ENCODE assay signal across 13 cellular contexts in the genomic region with DNA sequence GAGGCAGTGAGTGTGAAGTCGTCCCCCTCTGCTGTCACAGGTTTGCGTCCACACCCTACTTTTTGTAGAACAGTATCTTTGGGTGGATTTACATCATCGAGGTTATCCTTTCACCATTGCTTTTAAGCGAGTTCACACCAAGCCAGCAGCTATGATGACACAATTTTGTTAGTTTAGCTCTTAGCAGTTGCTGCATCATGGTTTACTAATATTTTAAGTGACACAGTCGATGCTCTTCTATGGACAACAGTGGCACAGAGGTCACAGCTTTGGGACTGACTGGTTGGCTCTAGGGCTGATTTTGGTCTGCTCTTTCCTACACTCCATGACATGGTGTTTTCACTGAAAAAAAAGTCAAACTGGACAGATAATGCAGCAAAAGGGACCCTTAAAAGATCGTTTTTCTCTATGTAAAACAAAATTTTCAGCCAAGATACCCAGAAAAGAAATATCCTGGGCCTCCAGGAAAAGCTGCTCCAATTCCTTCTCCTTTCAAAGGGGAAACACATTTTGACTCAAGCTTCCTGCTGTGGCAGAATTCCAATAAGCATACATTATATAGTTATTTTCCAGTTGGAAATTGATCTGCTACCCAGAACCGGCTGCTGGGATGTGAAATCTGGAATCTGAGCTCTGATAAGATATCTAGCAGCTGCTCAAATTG.
DNase-seq lines count a peak whose midpoint lies in the region; ATAC-seq and TF ChIP-seq lines count a peak whose summit lies in the region.
"Had no signal": no experiment of that assay in that cellular context is flagged by ENCODE, and none has a peak within 500 bp of the region (broad histone marks: within the 10 kb centered on the region; RNA-seq: fewer than 3 reads in every experiment).

No MANE protein-coding gene starts in this region.

- ATAC-seq in stimulated activated naive CD8-positive, alpha-beta T cell treated with anti-CD3 and anti-CD28 coated beads, Interleukin-15, amount 100 ng/mL, for 72 hours, result no peak
- ATAC-seq in naive thymus-derived CD8-positive, alpha-beta T cell, result no peak
- ATAC-seq: activated CD8-positive, alpha-beta memory T cell treated with anti-CD3 and anti-CD28 coated beads, Interleukin-2, amount 10 ng/mL, durations not matched to agents 7 days and 5 days; naive thymus-derived CD4-positive, alpha-beta T cell had no signal

- H3K27me3 Mint-ChIP-seq in stimulated activated naive CD8-positive, alpha-beta T cell treated with anti-CD3 and anti-CD28 coated beads, Interleukin-15, Interleukin-2, amounts not matched to agents 100 ng/mL and 50 ng/mL, for 24 hours, result no peaks in the 10 kb centered on the region
- H3K27me3 Mint-ChIP-seq in stimulated activated naive CD8-positive, alpha-beta T cell treated with anti-CD3 and anti-CD28 coated beads, Interleukin-15, amount 100 ng/mL, for 72 hours, result no peaks in the 10 kb centered on the region
- no peaks in the 10 kb centered on the region for H3K27me3 Mint-ChIP-seq in chondrocyte (ENCODE audit: low read depth)
- no peaks in the 10 kb centered on the region for H3K27me3 Mint-ChIP-seq in naive thymus-derived CD8-positive, alpha-beta T cell
- H3K27me3 Mint-ChIP-seq: activated CD8-positive, alpha-beta memory T cell treated with anti-CD3 and anti-CD28 coated beads, Interleukin-2, amount 10 ng/mL, durations not matched to agents 7 days and 5 days; naive thymus-derived CD4-positive, alpha-beta T cell had no signal

- CTCF ChIA-PET in SK-N-SH (lab: Yijun Ruan, JAX), result interaction anchor here (1.0 to 4.2 kb wide), 6 partner anchors 8 to 340 kb away, joined by 3 to 23 read pairs (median 8); no protein-coding TSS in a partner anchor

- H3K79me2 ChIP-seq in SK-N-SH (ENCODE audit: insufficient read depth), result 0 out of 2 replicates have a peak, but pooled peaks cover 5% of the 10 kb centered on the region

- no peak for TF ChIP-seq EP300 in SK-N-SH (IDR thresholded peaks at IDR 0.05; ENCODE audit: borderline replicate concordance in 1 of 2, low read depth in 1 of 2, low read length in 1 of 2)

- 90% methylated on average over 7 of the region's 7 CpGs for WGBS in SK-N-SH (ENCODE audit: low lambda C conversion rate)

- no peak overlapping the region for H2AFZ ChIP-seq in SK-N-SH (ENCODE audit: low read depth)

- no peak overlapping the region for H3K4me3 ChIP-seq in SK-N-SH (ENCODE audit: low read depth in 2 of 2, low read length in 1 of 2)
- no peak overlapping the region for H3K4me3 ChIP-seq in effector memory CD4-positive, alpha-beta T cell (ENCODE audit: insufficient read depth, low read depth, low read length, poor library complexity, severe bottlenecking)
- H3K4me3 ChIP-seq: smooth muscle cell had no signal

- H3K9ac ChIP-seq in SK-N-SH, result no peak overlapping the region

- no peaks in the 10 kb centered on the region for H3K9me2 ChIP-seq in SK-N-SH

- H3K27ac ChIP-seq in SK-N-SH (ENCODE audit: low read depth in 2 of 2, low read length in 1 of 2), result no peak overlapping the region
- H3K27ac ChIP-seq in effector memory CD4-positive, alpha-beta T cell (ENCODE audit: insufficient read depth, low read length, poor library complexity, severe bottlenecking), result no peak overlapping the region

- H3K27ac Mint-ChIP-seq in stimulated activated naive CD8-positive, alpha-beta T cell treated with anti-CD3 and anti-CD28 coated beads, Interleukin-15, Interleukin-2, amounts not matched to agents 100 ng/mL and 50 ng/mL, for 24 hours, result peak overlapping the region; percentile 58
- peak overlapping the region in 1 of 2 donors; percentile 27 for H3K27ac Mint-ChIP-seq in stimulated activated naive CD8-positive, alpha-beta T cell treated with anti-CD3 and anti-CD28 coated beads, Interleukin-15, amount 100 ng/mL, for 72 hours
- peak overlapping the region; percentile 83 for H3K27ac Mint-ChIP-seq in chondrocyte (ENCODE audit: unreplicated experiment)
- peak overlapping the region in 6 of 10 donors; percentile 21 to 76 (median 45) for H3K27ac Mint-ChIP-seq in naive thymus-derived CD8-positive, alpha-beta T cell
- H3K27ac Mint-ChIP-seq: activated CD8-positive, alpha-beta memory T cell treated with anti-CD3 and anti-CD28 coated beads, Interleukin-2, amount 10 ng/mL, durations not matched to agents 7 days and 5 days had no signal

- no peak overlapping the region for H3K4me3 Mint-ChIP-seq in stimulated activated naive CD8-positive, alpha-beta T cell treated with anti-CD3 and anti-CD28 coated beads, Interleukin-15, Interleukin-2, amounts not matched to agents 100 ng/mL and 50 ng/mL, for 24 hours
- H3K4me3 Mint-ChIP-seq in stimulated activated naive CD8-positive, alpha-beta T cell treated with anti-CD3 and anti-CD28 coated beads, Interleukin-15, amount 100 ng/mL, for 72 hours, result no peak overlapping the region
- no peak overlapping the region for H3K4me3 Mint-ChIP-seq in chondrocyte (ENCODE audit: unreplicated experiment)
- H3K4me3 Mint-ChIP-seq in naive thymus-derived CD8-positive, alpha-beta T cell, result no peak overlapping the region
- H3K4me3 Mint-ChIP-seq: activated CD8-positive, alpha-beta memory T cell treated with anti-CD3 and anti-CD28 coated beads, Interleukin-2, amount 10 ng/mL, durations not matched to agents 7 days and 5 days; naive thymus-derived CD4-positive, alpha-beta T cell had no signal

- peaks cover 66 to 71% of the 10 kb centered on the region in 2 experiments for H3K36me3 ChIP-seq in SK-N-SH (replicated peaks in 1 of 2; ENCODE audit: control insufficient read depth in 1 of 2, insufficient read depth in 2 of 2, low read length in 1 of 2)
- peaks cover 56% of the 10 kb centered on the region for H3K36me3 ChIP-seq in effector memory CD4-positive, alpha-beta T cell (ENCODE audit: control insufficient read depth, insufficient read depth, low read length)

- H3K27me3 ChIP-seq in SK-N-SH (ENCODE audit: insufficient read depth), result no peaks in the 10 kb centered on the region
- no peaks in the 10 kb centered on the region for H3K27me3 ChIP-seq in effector memory CD4-positive, alpha-beta T cell (replicated peaks; ENCODE audit: control insufficient read depth, insufficient read depth, low read length, poor library complexity, severe bottlenecking)
- H3K27me3 ChIP-seq: BE2C had no signal

- no peak overlapping the region for H3K4me2 ChIP-seq in SK-N-SH
- H3K4me2 ChIP-seq: smooth muscle cell had no signal

- no peaks in the 10 kb centered on the region for H3K9me3 Mint-ChIP-seq in stimulated activated naive CD8-positive, alpha-beta T cell treated with anti-CD3 and anti-CD28 coated beads, Interleukin-15, Interleukin-2, amounts not matched to agents 100 ng/mL and 50 ng/mL, for 24 hours
- H3K9me3 Mint-ChIP-seq in stimulated activated naive CD8-positive, alpha-beta T cell treated with anti-CD3 and anti-CD28 coated beads, Interleukin-15, amount 100 ng/mL, for 72 hours, result no peaks in the 10 kb centered on the region
- peaks cover 2% of the 10 kb centered on the region for H3K9me3 Mint-ChIP-seq in chondrocyte (ENCODE audit: low read depth)
- no peaks in the 10 kb centered on the region for H3K9me3 Mint-ChIP-seq in naive thymus-derived CD8-positive, alpha-beta T cell
- H3K9me3 Mint-ChIP-seq: naive thymus-derived CD4-positive, alpha-beta T cell had no signal

- H3K4me1 Mint-ChIP-seq in stimulated activated naive CD8-positive, alpha-beta T cell treated with anti-CD3 and anti-CD28 coated beads, Interleukin-15, Interleukin-2, amounts not matched to agents 100 ng/mL and 50 ng/mL, for 24 hours (ENCODE audit: low read depth), result no peaks in the 10 kb centered on the region
- H3K4me1 Mint-ChIP-seq in stimulated activated naive CD8-positive, alpha-beta T cell treated with anti-CD3 and anti-CD28 coated beads, Interleukin-15, amount 100 ng/mL, for 72 hours, result peaks cover 12% of the 10 kb centered on the region
- H3K4me1 Mint-ChIP-seq in chondrocyte (ENCODE audit: low read depth), result peaks cover 51% of the 10 kb centered on the region
- peaks cover 0 to 4% (median under 1%) of the 10 kb centered on the region in 4 donors for H3K4me1 Mint-ChIP-seq in naive thymus-derived CD8-positive, alpha-beta T cell
- H3K4me1 Mint-ChIP-seq: activated CD8-positive, alpha-beta memory T cell treated with anti-CD3 and anti-CD28 coated beads, Interleukin-2, amount 10 ng/mL, durations not matched to agents 7 days and 5 days had no signal

- no peaks in the 10 kb centered on the region for H3K9me3 ChIP-seq in SK-N-SH
- no peaks in the 10 kb centered on the region for H3K9me3 ChIP-seq in effector memory CD4-positive, alpha-beta T cell (ENCODE audit: control insufficient read depth, low read length)
- H3K9me3 ChIP-seq: BE2C had no signal

- peaks cover 54% of the 10 kb centered on the region for H3K36me3 Mint-ChIP-seq in stimulated activated naive CD8-positive, alpha-beta T cell treated with anti-CD3 and anti-CD28 coated beads, Interleukin-15, Interleukin-2, amounts not matched to agents 100 ng/mL and 50 ng/mL, for 24 hours (ENCODE audit: low read depth)
- peaks cover 42% of the 10 kb centered on the region for H3K36me3 Mint-ChIP-seq in chondrocyte (ENCODE audit: low read depth)
- H3K36me3 Mint-ChIP-seq in naive thymus-derived CD8-positive, alpha-beta T cell, result peaks cover 0 to 77% (median 6%) of the 10 kb centered on the region in 3 donors

- TF ChIP-seq CTCF in chondrocyte (IDR thresholded peaks at IDR 0.05), result no peak
- no peak for TF ChIP-seq CTCF in SK-N-SH (IDR thresholded peaks at IDR 0.05)

- no peaks in the 10 kb centered on the region for H4K20me1 ChIP-seq in SK-N-SH (ENCODE audit: insufficient read depth)

- POLR2A ChIA-PET in naive thymus-derived CD8-positive, alpha-beta T cell (lab: Charles Lee), result no interaction called here
- POLR2A ChIA-PET in SK-N-SH (lab: Yijun Ruan, JAX), result no interaction called here

- peaks cover 0 to 6% of the 10 kb centered on the region in 2 experiments; a peak in 1 of 4 replicates for H3K4me1 ChIP-seq in SK-N-SH (ENCODE audit: control insufficient read depth in 1 of 2, insufficient read depth in 2 of 2, low read depth in 1 of 2, low read length in 1 of 2)
- no peaks in the 10 kb centered on the region for H3K4me1 ChIP-seq in effector memory CD4-positive, alpha-beta T cell (ENCODE audit: control insufficient read depth, insufficient read depth, low read length, poor library complexity, severe bottlenecking)
- H3K4me1 ChIP-seq: BE2C had no signal

- TF ChIP-seq RAD21 in SK-N-SH (IDR thresholded peaks at IDR 0.05; ENCODE audit: low read length), result no peak

- no peak for DNase-seq in stimulated activated naive CD8-positive, alpha-beta T cell treated with anti-CD3 and anti-CD28 coated beads, Interleukin-15, amount 100 ng/mL, for 72 hours
- DNase-seq in chondrocyte (ENCODE audit: low spot score) (no peak), NOMO-1 treated with dmso at 0.1 percent for 144 hours (lab: John Stamatoyannopoulos, UW; ENCODE audit: unreplicated experiment) (no peak), SK-N-SH (no peak)
- no peak for DNase-seq in naive thymus-derived CD8-positive, alpha-beta T cell
- DNase-seq in activated effector memory CD4-positive, alpha-beta T cell treated with anti-CD3 and anti-CD28 coated beads, Interleukin-2, amount 50 U/mL, for 16 hours, result no peak
- no peak for DNase-seq in effector memory CD4-positive, alpha-beta T cell
- DNase-seq: activated CD8-positive, alpha-beta memory T cell treated with anti-CD3 and anti-CD28 coated beads, Interleukin-2, amount 10 ng/mL, durations not matched to agents 7 days and 5 days; BE2C; OCI-M1 had no signal

- peaks cover 9% of the 10 kb centered on the region for H3F3A ChIP-seq in SK-N-SH (replicated peaks; ENCODE audit: insufficient read depth)

TF ChIP-seq in SK-N-SH, 30 proteins besides CTCF, POLR2A, EP300 and RAD21 (continues in another document):
- TF ChIP-seq JUND (IDR thresholded peaks at IDR 0.05) (no peak), CHD2 (IDR thresholded peaks at IDR 0.05; ENCODE audit: low read length, partially characterized antibody) (no peak)
